In the genomic region with DNA sequence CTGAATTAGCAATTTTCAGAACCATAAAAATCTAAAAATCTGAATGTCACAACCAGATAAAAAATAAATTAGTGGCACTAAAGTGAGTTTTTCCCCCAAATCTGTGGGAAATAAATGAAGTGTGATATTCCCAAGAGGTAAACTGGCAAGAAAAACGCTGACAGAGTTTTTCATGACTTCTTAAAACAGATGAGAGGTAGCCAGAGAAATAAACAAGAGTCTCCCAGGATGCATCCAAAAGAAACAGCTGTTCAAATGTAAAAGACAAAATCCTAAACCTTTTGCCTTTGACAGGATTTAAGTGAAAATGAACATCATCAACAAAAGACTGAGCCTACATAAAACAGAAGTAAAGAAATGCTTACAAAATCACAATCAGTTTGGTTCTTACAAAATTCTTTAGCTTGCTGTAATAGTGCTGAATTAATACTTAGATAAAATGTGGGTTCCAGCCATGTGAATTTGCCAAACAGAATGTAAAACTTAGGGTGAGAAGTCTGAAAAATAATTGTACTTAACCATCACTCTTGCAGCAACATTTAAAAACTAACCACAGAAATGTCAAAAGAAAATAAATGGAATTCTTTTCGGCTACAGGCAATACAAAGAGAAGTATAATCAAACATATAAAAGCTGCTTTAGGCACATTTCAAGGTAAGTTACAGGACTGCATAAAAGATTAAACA, we compare ENCODE assay signal across 16 cellular contexts.
DNase-seq lines count a peak whose midpoint lies in the region; ATAC-seq and TF ChIP-seq lines count a peak whose summit lies in the region.
"Had no signal": no experiment of that assay in that cellular context is flagged by ENCODE, and none has a peak within 500 bp of the region (broad histone marks: within the 10 kb centered on the region; RNA-seq: fewer than 3 reads in every experiment).

No MANE protein-coding gene starts in this region.

- peaks cover 8% of the 10 kb centered on the region for H3K36me3 ChIP-seq in skeletal muscle satellite cell (ENCODE audit: insufficient read depth, low read length)

- ATAC-seq in GM18870 (IDR thresholded peaks at IDR 0.05; ENCODE audit: unreplicated experiment) = no peak
- ATAC-seq: stimulated activated naive CD8-positive, alpha-beta T cell treated with anti-CD3 and anti-CD28 coated beads, Interleukin-15, Interleukin-2, amounts not matched to agents 100 U/mL and 50 U/mL, for 24 hours had no signal

- no peak overlapping the region for H3K4me3 ChIP-seq in fibroblast of villous mesenchyme (ENCODE audit: low read depth, low read length)
- no peak overlapping the region for H3K4me3 ChIP-seq in skeletal muscle satellite cell (ENCODE audit: low read length)

- H3K27me3 ChIP-seq in skeletal muscle satellite cell (ENCODE audit: control insufficient read depth, insufficient read depth, low read length) = no peaks in the 10 kb centered on the region

- peak overlapping the region; percentile 34 for H3K4me2 ChIP-seq in skeletal muscle satellite cell (ENCODE audit: low read length)

- H3K9me3 ChIP-seq in skeletal muscle satellite cell (replicated peaks; ENCODE audit: low read length) = no peaks in the 10 kb centered on the region

- H3K4me1 ChIP-seq in skeletal muscle satellite cell (ENCODE audit: control insufficient read depth, insufficient read depth, low read length) = peaks cover 31% of the 10 kb centered on the region

- TF ChIP-seq CTCF in fibroblast of villous mesenchyme (IDR thresholded peaks at IDR 0.05; ENCODE audit: insufficient read depth, low read depth, low read length) = no peak

- DNase-seq in GM03348 (ENCODE audit: low spot score) (peak; percentile 47), amniotic epithelial cell (ENCODE audit: low read depth) (peak; percentile 95), fibroblast of villous mesenchyme (ENCODE audit: low read depth) (peak; percentile 70), NCI-H2029 treated with DMSO at 0.1 percent for 48 hours (lab: John Stamatoyannopoulos, UW) (no peak), NCI-H2107 (lab: John Stamatoyannopoulos, UW) (no peak)
- DNase-seq: activated CD4-positive, CD25-positive, alpha-beta regulatory T cell; activated effector memory CD4-positive, alpha-beta T cell treated with anti-CD3 and anti-CD28 coated beads, Interleukin-2, amount 50 U/mL, for 16 hours; immature natural killer cell; Karpas-422; mammary epithelial cell; NCI-H1694 treated with DMSO at 0.1 percent for 48 hours; NCI-H510A treated with DMSO at 0.1 percent for 48 hours; stimulated activated naive CD8-positive, alpha-beta T cell treated with anti-CD3 and anti-CD28 coated beads, Interleukin-15, Interleukin-2, amounts not matched to agents 100 U/mL and 50 U/mL, for 24 hours; SW 1271 had no signal

- peak overlapping the region; percentile 48 for H3K9ac ChIP-seq in skeletal muscle satellite cell (ENCODE audit: low read depth, low read length)

Comparison
In these comparisons a context has a peak if more than half of its experiments do, and no peak if none do; other contexts are left out.
1. DNase-seq: peak in GM03348 (single experiment), amniotic epithelial cell (single experiment) and fibroblast of villous mesenchyme (single experiment); none in NCI-H2029 treated with DMSO at 0.1 percent for 48 hours (single experiment) and NCI-H2107 (single experiment).